In genomic region chrX:1598021-1598875, GRCh38 we compare ENCODE assay signal across 18 cellular contexts. TPM values are rescaled to one million over a fixed set of nuclear protein-coding genes. Genes with fewer than 3 reads are reported as not detected.
DNase-seq lines count a peak whose midpoint lies in the region; TF ChIP-seq lines count a peak whose summit lies in the region.
"Had no signal": no experiment of that assay in that cellular context is flagged by ENCODE, and none has a peak within 500 bp of the region (broad histone marks: within the 10 kb centered on the region; RNA-seq: fewer than 3 reads in every experiment).

No MANE protein-coding gene starts in this region.

- peaks cover 69% of the 10 kb centered on the region for H3K36me3 ChIP-seq in GM06990 (ENCODE audit: control insufficient read depth, insufficient read depth, low read length)
- peaks cover 40% of the 10 kb centered on the region for H3K36me3 ChIP-seq in H7 (replicated peaks; ENCODE audit: control insufficient read depth, insufficient read depth, low read length)

- no peak for DNase-seq in GM06990 (ENCODE audit: extremely low read depth, insufficient read length)
- DNase-seq in H7: peak; percentile 51
- DNase-seq in epithelial cell of esophagus (ENCODE audit: low read depth): peak; percentile 24
- peak; percentile 76 for DNase-seq in posterior vena cava (ENCODE audit: low spot score)
- DNase-seq in stimulated activated CD4-positive, alpha-beta T cell treated with anti-CD3 and anti-CD28 coated beads, Interleukin-4, amount 100 ng/mL, for 4 hours: no peak
- no peak for DNase-seq in ureter (ENCODE audit: low spot score)
- DNase-seq in NCI-H128 (lab: John Stamatoyannopoulos, UW; ENCODE audit: unreplicated experiment): no peak
- no peak for DNase-seq in amniotic stem cell (lab: John Stamatoyannopoulos, UW)
- DNase-seq: activated CD8-positive, alpha-beta memory T cell treated with anti-CD3 and anti-CD28 coated beads for 24 hours; activated naive CD4-positive, alpha-beta T cell treated with anti-CD3 and anti-CD28 coated beads for 36 hours; BE2C; dermis blood vessel endothelial cell; DMS53; heart right ventricle; KBM-7; NCI-H1105; NCI-H2171 had no signal

- TF ChIP-seq CTCF in GM06990 (IDR thresholded peaks at IDR 0.05; ENCODE audit: insufficient read depth, low read length, poor library complexity, severe bottlenecking): peak; percentile 14
- no peak for TF ChIP-seq CTCF in epithelial cell of esophagus (IDR thresholded peaks at IDR 0.05; ENCODE audit: insufficient read depth, low read depth, low read length, missing control alignments)

- H3K27me3 ChIP-seq in GM06990 (replicated peaks; ENCODE audit: control insufficient read depth, insufficient read depth, low read length): no peaks in the 10 kb centered on the region
- H3K27me3 ChIP-seq in H7 (ENCODE audit: control insufficient read depth, insufficient read depth, low read length): no peaks in the 10 kb centered on the region
- H3K27me3 ChIP-seq: BE2C, heart right ventricle had no signal

- H3K4me3 ChIP-seq in GM06990 (replicated peaks; ENCODE audit: low read depth, low read length) (no peak overlapping the region), H7 (ENCODE audit: insufficient read depth, low read depth, low read length) (no peak overlapping the region), epithelial cell of esophagus (ENCODE audit: low read length) (no peak overlapping the region)
- H3K4me3 ChIP-seq: heart right ventricle had no signal

- intact Hi-C loops in posterior vena cava (cut with DNase I): loop anchor here in 1 of 2 donors (10.0 kb wide), 1 partner anchor 143 kb away; the partner anchor contains the start of gene ASMTL

RNA-seq across cellular contexts. Expression of gene AKAP17A, which starts 6.8 kb away (rescaled TPM):
- total RNA-seq in H7 (2014; rRNA removed; shearing (Covaris generic)): 52.9 and 76.2 TPM in 2 replicates
- total RNA-seq in posterior vena cava (10 to 100 TPM; 20.8 to 23.0 TPM), ureter (45.1 TPM)

RNA-seq across cellular contexts. Expression of gene ASMT, which starts 16.6 kb away (rescaled TPM):
- total RNA-seq in H7 (2014; rRNA removed; shearing (Covaris generic)): 0.14 and 0.44 TPM in 2 replicates
- total RNA-seq in posterior vena cava (under 1 TPM; 0.33 to 0.97 TPM), ureter (1.3 TPM)
- total RNA-seq: activated naive CD4-positive, alpha-beta T cell treated with anti-CD3 and anti-CD28 coated beads for 36 hours; dermis blood vessel endothelial cell; fibroblast of lung; heart right ventricle had no signal

Comparison
In these comparisons a context has a peak if more than half of its experiments do, and no peak if none do; other contexts are left out.
1. DNase-seq: peak in H7 (single experiment), epithelial cell of esophagus (single experiment) and posterior vena cava (single experiment); none in GM06990 (single experiment), stimulated activated CD4-positive, alpha-beta T cell treated with anti-CD3 and anti-CD28 coated beads, Interleukin-4, amount 100 ng/mL, for 4 hours (0 of 2), ureter (single experiment), NCI-H128 (single experiment) and amniotic stem cell (single experiment).